Comparison of ENCODE assay signal across 9 cellular contexts in the genomic region with DNA sequence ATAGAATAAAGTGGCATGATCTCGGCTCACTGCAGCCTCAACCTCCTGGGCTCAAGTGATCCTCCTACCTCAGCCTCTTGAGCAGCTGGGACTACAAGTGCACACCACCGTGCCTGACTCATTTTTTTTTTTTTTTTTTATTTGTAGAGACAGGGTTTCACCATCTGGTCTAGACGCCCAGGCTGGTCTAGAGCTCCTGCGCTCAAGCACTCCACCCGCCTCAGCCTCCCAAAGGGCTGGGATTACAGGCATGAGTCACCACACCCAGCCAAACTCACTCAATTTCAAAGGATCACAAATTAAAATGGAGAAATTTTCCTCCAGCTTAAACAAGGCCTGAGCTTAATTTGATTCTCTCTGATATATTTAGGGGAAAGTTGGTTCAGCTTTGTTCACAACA. TPM values are rescaled to one million over a fixed set of nuclear protein-coding genes. Genes with fewer than 3 reads are reported as not detected.
DNase-seq lines count a peak whose midpoint lies in the region; ATAC-seq, FAIRE-seq and TF ChIP-seq lines count a peak whose summit lies in the region.
"Had no signal": no experiment of that assay in that cellular context is flagged by ENCODE, and none has a peak within 500 bp of the region (broad histone marks: within the 10 kb centered on the region; RNA-seq: fewer than 3 reads in every experiment).

No MANE protein-coding gene starts in this region.

- no peak overlapping the region for H3K4me3 ChIP-seq in AG10803 (ENCODE audit: low read length)
- H3K4me3 ChIP-seq in adipocyte (ENCODE audit: low read length), result no peak overlapping the region
- no peak overlapping the region for H3K4me3 ChIP-seq in hepatocyte

- no peak overlapping the region for H2AFZ ChIP-seq in hepatocyte

- no peaks in the 10 kb centered on the region for H4K20me1 ChIP-seq in hepatocyte (ENCODE audit: insufficient read depth, poor library complexity, severe bottlenecking)

- no peak for FAIRE-seq in HTR-8/SVneo (lab: Jason Lieb, UNC)

- H3K79me2 ChIP-seq in hepatocyte, result peaks cover 29% of the 10 kb centered on the region

- ATAC-seq in HG02840 (IDR thresholded peaks at IDR 0.05; ENCODE audit: low FRiP score, unreplicated experiment), result no peak
- ATAC-seq in GM21515 (IDR thresholded peaks at IDR 0.05; ENCODE audit: unreplicated experiment), result no peak
- no peak for ATAC-seq in HG03280 (IDR thresholded peaks at IDR 0.05; ENCODE audit: unreplicated experiment)

- 81% methylated on average over 5 of the region's 5 CpGs for WGBS in hepatocyte (ENCODE audit: low lambda C conversion rate, missing lambda C conversion rate)

- no peaks in the 10 kb centered on the region for H3K9me2 ChIP-seq in hepatocyte (replicated peaks; ENCODE audit: insufficient read depth)

- H3K9me3 ChIP-seq in adipocyte (ENCODE audit: control insufficient read depth, low read length) (no peaks in the 10 kb centered on the region), hepatocyte (ENCODE audit: low read depth) (no peaks in the 10 kb centered on the region)

- peak overlapping the region; percentile 56 for H3K9ac ChIP-seq in adipocyte (ENCODE audit: low read length)

- H3K4me1 ChIP-seq in adipocyte (ENCODE audit: control insufficient read depth, insufficient read depth, low read length) (peaks cover 28% of the 10 kb centered on the region), hepatocyte (ENCODE audit: insufficient read depth) (no peaks in the 10 kb centered on the region)

- H3K36me3 ChIP-seq in adipocyte (ENCODE audit: control insufficient read depth, insufficient read depth, low read length, severe bottlenecking), result peaks cover 44% of the 10 kb centered on the region
- H3K36me3 ChIP-seq in hepatocyte (replicated peaks; ENCODE audit: insufficient read depth, low read depth), result no peaks in the 10 kb centered on the region

- DNase-seq in AG10803 (ENCODE audit: low read depth) (peak; percentile 88), HTR-8/SVneo (ENCODE audit: insufficient read length, low spot score) (peak; percentile 23), adipocyte (ENCODE audit: low read depth) (peak; percentile 93), hepatocyte (ENCODE audit: low spot score) (peak; percentile 22), GM10266 (ENCODE audit: extremely low spot score) (no peak)
- DNase-seq: NCI-H748 treated with DMSO at 0.1 percent for 48 hours had no signal

- H3K27me3 ChIP-seq in adipocyte (replicated peaks; ENCODE audit: control insufficient read depth, insufficient read depth, low read length) (no peaks in the 10 kb centered on the region), hepatocyte (no peaks in the 10 kb centered on the region)

- H3K4me2 ChIP-seq in hepatocyte, result no peak overlapping the region

- no peak for TF ChIP-seq CTCF in AG10803 (conservative IDR thresholded peaks at IDR 0.05; ENCODE audit: low read length)
- TF ChIP-seq CTCF in hepatocyte (IDR thresholded peaks at IDR 0.05; ENCODE audit: poor library complexity), result no peak
- TF ChIP-seq CTCF in GM10266 (IDR thresholded peaks at IDR 0.05; ENCODE audit: control insufficient read depth, insufficient read depth, low read depth, missing control alignments), result no peak

- H3K27ac ChIP-seq in hepatocyte, result no peak overlapping the region

RNA-seq across cellular contexts. Expression of a gene that starts 27.3 kb away (rescaled TPM):
- 3.8 and 12.8 TPM in 2 replicates for total RNA-seq in hepatocyte
- polyA plus RNA-seq in hepatocyte, result 15.4 and 15.5 TPM in 2 replicates

RNA-seq across cellular contexts. Expression of a gene that starts 30.6 kb away (rescaled TPM):
- 271 and 295 TPM in 2 replicates for total RNA-seq in hepatocyte
- polyA plus RNA-seq in hepatocyte, result 198 and 218 TPM in 2 replicates

RNA-seq across cellular contexts. Expression of a gene that starts 31.2 kb away (rescaled TPM):
- total RNA-seq in hepatocyte, result 19.9 and 30.3 TPM in 2 replicates
- polyA plus RNA-seq in hepatocyte, result 28.3 and 31.4 TPM in 2 replicates
